ENCODE assay signal across 8 cellular contexts in the genomic region with DNA sequence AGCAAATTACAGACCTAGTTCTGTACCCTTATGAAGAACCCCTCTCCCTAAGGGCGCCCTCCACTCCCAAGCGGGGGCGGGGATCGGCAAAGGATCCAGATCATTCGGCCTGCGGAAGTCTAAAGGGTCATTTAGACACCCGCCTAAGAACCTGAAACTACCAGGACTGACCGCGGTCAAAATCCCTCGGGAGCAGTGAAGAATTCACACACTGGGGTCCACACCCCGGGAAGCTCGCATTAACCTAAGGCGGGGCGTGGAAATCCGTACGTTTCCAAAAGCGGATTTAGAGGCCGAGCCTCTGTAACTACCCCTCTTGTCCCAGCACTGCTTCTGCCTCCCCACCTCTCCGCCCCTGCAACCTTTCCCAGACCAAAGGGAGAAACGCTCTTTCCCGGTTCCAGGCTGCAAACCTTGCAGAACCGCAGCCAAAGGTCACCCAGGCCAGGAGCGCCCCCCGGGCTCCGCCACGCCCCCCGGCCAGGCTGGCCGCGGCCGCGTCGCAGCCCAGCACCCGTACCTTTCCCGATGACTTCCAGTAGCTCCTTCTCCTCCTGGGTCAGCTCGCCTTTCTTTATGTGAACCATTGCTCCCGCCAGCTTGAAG. TPM values are rescaled to one million over a fixed set of nuclear protein-coding genes. Genes with fewer than 3 reads are reported as not detected.
DNase-seq lines count a peak whose midpoint lies in the region; ATAC-seq, FAIRE-seq and TF ChIP-seq lines count a peak whose summit lies in the region.

No MANE protein-coding gene starts in this region.

- no peaks in the 10 kb centered on the region for H3K9me3 ChIP-seq in breast epithelium

- no peak for DNase-seq in AG09309 (ENCODE audit: low read depth)
- DNase-seq in NCI-H526 treated with DMSO at 0.1 percent for 48 hours (lab: John Stamatoyannopoulos, UW) = peak; percentile 36
- peak in 1 of 2 donors; percentile 31 for DNase-seq in breast epithelium (ENCODE audit: low spot score in 2 of 2)
- DNase-seq in stimulated activated naive CD4-positive, alpha-beta T cell treated with Interleukin-2 at 50 U/mL for 16 hours (lab: John Stamatoyannopoulos, UW) = peak; percentile 3
- DNase-seq in RCC 7860 (ENCODE audit: low spot score) = no peak
- DNase-seq in NCI-H1436 (lab: John Stamatoyannopoulos, UW) = no peak

- intact Hi-C loops in breast epithelium (cut with DNase I; ENCODE audit: low total_unique reads) = no loop called here

- TF ChIP-seq POLR2A in breast epithelium (IDR thresholded peaks at IDR 0.05) = no peak

- peak; percentile 8 for ATAC-seq in GM19467 (IDR thresholded peaks at IDR 0.05; ENCODE audit: unreplicated experiment)

- H3K27me3 ChIP-seq in breast epithelium (no peaks in the 10 kb centered on the region), layer of hippocampus (ENCODE audit: control insufficient read depth, insufficient read depth, low read length) (no peaks in the 10 kb centered on the region)

- H3K27ac ChIP-seq in breast epithelium (peak overlapping the region; percentile 90 to 97), layer of hippocampus (ENCODE audit: low read depth, low read length) (peak overlapping the region; percentile 99)

- no peaks in the 10 kb centered on the region for H3K36me3 ChIP-seq in breast epithelium

- H3K4me1 ChIP-seq in breast epithelium = peaks cover 0 to 21% of the 10 kb centered on the region in 2 donors

- TF ChIP-seq CTCF in AG09309 (IDR thresholded peaks at IDR 0.05; ENCODE audit: control insufficient read depth, insufficient read depth, low read depth, low read length, missing control alignments) (no peak), breast epithelium (IDR thresholded peaks at IDR 0.05) (no peak)

- no peak for FAIRE-seq in RCC 7860 (lab: Jason Lieb, UNC)

- H3K4me3 ChIP-seq in AG09309 (ENCODE audit: control insufficient read depth, low read depth, low read length) (peak overlapping the region; percentile 59), breast epithelium (peak overlapping the region; percentile 90 to 96 (median 93))

RNA-seq across cellular contexts. Expression of gene ANKMY2, which starts 0.5 kb away (rescaled TPM):
- total RNA-seq in breast epithelium = 10 to 100 TPM; 14.9 to 24.4 (median 18.4) TPM

RNA-seq across cellular contexts. Expression of gene BZW2, which starts 0.9 kb away (rescaled TPM):
- total RNA-seq in breast epithelium = 10 to 100 TPM; 55.7 to 68.8 (median 68.2) TPM

Comparison
In these comparisons a context has a peak if more than half of its experiments do, and no peak if none do; other contexts are left out.
1. DNase-seq: peak in NCI-H526 treated with DMSO at 0.1 percent for 48 hours (single experiment) and stimulated activated naive CD4-positive, alpha-beta T cell treated with Interleukin-2 at 50 U/mL for 16 hours (single experiment); none in AG09309 (single experiment), RCC 7860 (single experiment) and NCI-H1436 (single experiment).